Comparison of ENCODE assay signal across 3 cellular contexts in the genomic region with DNA sequence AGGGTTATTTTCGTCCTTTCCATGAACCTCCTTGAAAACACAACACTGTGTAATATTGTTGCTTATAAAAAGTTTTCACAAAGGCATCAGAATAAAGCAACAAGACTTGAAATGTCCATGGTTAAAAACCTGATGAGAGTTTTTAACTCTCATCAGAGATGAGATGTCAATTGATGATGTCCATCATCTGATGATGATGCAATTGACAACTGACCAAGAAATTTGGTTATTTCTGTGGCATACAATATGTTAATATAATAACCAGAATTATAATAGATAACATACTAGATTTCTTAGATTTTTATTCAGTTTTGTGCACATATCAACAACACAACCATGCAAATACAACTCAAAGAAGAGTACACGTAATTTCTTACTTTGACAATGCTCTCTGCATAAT.
TF ChIP-seq lines count a peak whose summit lies in the region.

No MANE protein-coding gene starts in this region.

TF ChIP-seq in HepG2, 621 proteins besides CTCF, POLR2A, EP300 and RAD21:
- peak; percentile 2; the same call in 1 of the 2 replicates for TF ChIP-seq CEBPB (IDR thresholded peaks at IDR 0.05; ENCODE audit: borderline replicate concordance, low read depth, low read length)
- TF ChIP-seq ATF7 (IDR thresholded peaks at IDR 0.05), result 0 out of 2 replicates have a peak, but pooled peaks have one; percentile 16
- no peak for TF ChIP-seq ATF7 (CRISPR knock-in tag; IDR thresholded peaks at IDR 0.05)
- TF ChIP-seq ZFP41 (CRISPR knock-in tag; IDR thresholded peaks at IDR 0.05; ENCODE audit: borderline replicate concordance), result no peak
TF ChIP-seq in HepG2: peak in this region for 2.

TF ChIP-seq in K562, 482 proteins besides CTCF, POLR2A, EP300 and RAD21:
- TF ChIP-seq ZNF174 (CRISPR knock-in tag; IDR thresholded peaks at IDR 0.05), result no peak
- TF ChIP-seq, protein P1, sequence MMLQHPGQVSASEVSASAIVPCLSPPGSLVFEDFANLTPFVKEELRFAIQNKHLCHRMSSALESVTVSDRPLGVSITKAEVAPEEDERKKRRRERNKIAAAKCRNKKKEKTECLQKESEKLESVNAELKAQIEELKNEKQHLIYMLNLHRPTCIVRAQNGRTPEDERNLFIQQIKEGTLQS (IDR thresholded peaks at IDR 0.05), result peak; percentile 85
- TF ChIP-seq, protein P1 (CRISPR knock-in tag; conservative IDR thresholded peaks at IDR 0.05), result no peak
- TF ChIP-seq CEBPG (CRISPR knock-in tag; IDR thresholded peaks at IDR 0.05), result no peak
- peak; percentile 55 to 66; a peak in 3 of 4 replicates for TF ChIP-seq CEBPG (tag; conservative IDR thresholded peaks at IDR 0.05 in 1 of 2, IDR thresholded peaks at IDR 0.05 in 1 of 2)
- TF ChIP-seq, protein P2, sequence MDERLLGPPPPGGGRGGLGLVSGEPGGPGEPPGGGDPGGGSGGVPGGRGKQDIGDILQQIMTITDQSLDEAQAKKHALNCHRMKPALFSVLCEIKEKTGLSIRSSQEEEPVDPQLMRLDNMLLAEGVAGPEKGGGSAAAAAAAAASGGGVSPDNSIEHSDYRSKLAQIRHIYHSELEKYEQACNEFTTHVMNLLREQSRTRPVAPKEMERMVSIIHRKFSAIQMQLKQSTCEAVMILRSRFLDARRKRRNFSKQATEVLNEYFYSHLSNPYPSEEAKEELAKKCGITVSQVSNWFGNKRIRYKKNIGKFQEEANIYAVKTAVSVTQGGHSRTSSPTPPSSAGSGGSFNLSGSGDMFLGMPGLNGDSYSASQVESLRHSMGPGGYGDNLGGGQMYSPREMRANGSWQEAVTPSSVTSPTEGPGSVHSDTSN (CRISPR knock-in tag; IDR thresholded peaks at IDR 0.05; ENCODE audit: low read depth), result no peak
- TF ChIP-seq, protein P2 (tag; conservative IDR thresholded peaks at IDR 0.05; ENCODE audit: low read depth), result no peak

TF ChIP-seq in endothelial cell of umbilical vein, 7 proteins besides CTCF, POLR2A, EP300 and RAD21:
- TF ChIP-seq GATA2 (IDR thresholded peaks at IDR 0.05; ENCODE audit: insufficient read depth, insufficient read length, low read depth, low read length) (no peak), EZH2 (IDR thresholded peaks at IDR 0.05; ENCODE audit: borderline replicate concordance, low read depth, low read length, severe bottlenecking) (no peak), POLR2AphosphoS5 (IDR thresholded peaks at IDR 0.05; ENCODE audit: insufficient read depth, low read depth, low read length) (no peak)
